20 cellular contexts compared by ENCODE assay signal in the genomic region with DNA sequence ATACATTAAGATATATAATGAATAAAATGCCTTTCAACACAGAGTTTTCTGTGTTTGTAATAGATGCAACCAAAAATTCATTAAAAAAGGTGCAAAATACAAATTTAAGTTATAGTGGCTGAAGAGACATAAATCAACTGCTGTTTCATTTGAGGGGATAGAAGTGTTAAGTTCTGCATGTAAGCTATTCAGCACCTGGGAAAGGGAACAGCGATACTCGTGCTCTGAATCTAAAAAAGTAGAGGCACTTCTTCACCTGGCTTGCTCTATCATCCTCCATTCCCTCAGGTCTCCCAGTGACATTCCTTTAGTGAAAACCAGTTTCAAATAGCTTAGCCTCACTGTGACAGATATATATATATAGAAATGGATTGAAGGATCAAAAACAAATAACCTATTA.
DNase-seq lines count a peak whose midpoint lies in the region; ATAC-seq, FAIRE-seq and TF ChIP-seq lines count a peak whose summit lies in the region.
"Had no signal": no experiment of that assay in that cellular context is flagged by ENCODE, and none has a peak within 500 bp of the region (broad histone marks: within the 10 kb centered on the region; RNA-seq: fewer than 3 reads in every experiment).

No MANE protein-coding gene starts in this region.

- TF ChIP-seq CTCF in endodermal cell (conservative IDR thresholded peaks at IDR 0.05) (no peak), HepG2 (CRISPR knock-in tag; IDR thresholded peaks at IDR 0.05) (no peak), tibial nerve (IDR thresholded peaks at IDR 0.05) (no peak)

- WGBS in endodermal cell (ENCODE audit: insufficient coverage in 1 of 2, insufficient read length in 1 of 2), 2 experiments = 78% methylated on average over 2 of the region's 2 CpGs; no CpG with 5 or more reads in 1 of the 2 experiments
- WGBS in HepG2 (ENCODE audit: low lambda C conversion rate) = 44% methylated on average over 2 of the region's 2 CpGs
- 66 to 73% methylated on average over 2 of the region's 2 CpGs for WGBS in tibial nerve, 2 donors

- H3K9me3 ChIP-seq in endodermal cell (ENCODE audit: control insufficient read depth, low read length) (no peaks in the 10 kb centered on the region), HepG2 (ENCODE audit: low read length) (no peaks in the 10 kb centered on the region), tibial nerve (no peaks in the 10 kb centered on the region)
- H3K9me3 ChIP-seq: MG63 had no signal

- H3K4me1 ChIP-seq in endodermal cell (ENCODE audit: control insufficient read depth, insufficient read depth, low read length) (no peaks in the 10 kb centered on the region), HepG2 (ENCODE audit: insufficient read depth, low read length) (no peaks in the 10 kb centered on the region), tibial nerve (no peaks in the 10 kb centered on the region)

- TF ChIP-seq POLR2A in HepG2 (IDR thresholded peaks at IDR 0.05; ENCODE audit: insufficient read depth in 1 of 2, low read depth in 2 of 2, low read length in 2 of 2) (no peak), tibial nerve (IDR thresholded peaks at IDR 0.05) (no peak)

- no peak overlapping the region for H3K27ac ChIP-seq in endodermal cell (ENCODE audit: low read depth, low read length)
- no peak overlapping the region for H3K27ac ChIP-seq in HepG2 (ENCODE audit: extremely low read length, insufficient read depth, low read length)
- H3K27ac ChIP-seq in tibial nerve = no peak overlapping the region

- H2AFZ ChIP-seq in HepG2 (ENCODE audit: low read length) = no peak overlapping the region

- H3K9me3 Mint-ChIP-seq in endodermal cell = no peaks in the 10 kb centered on the region
- H3K9me3 Mint-ChIP-seq: CD14-positive monocyte had no signal

- no peaks in the 10 kb centered on the region for H3K36me3 ChIP-seq in endodermal cell (ENCODE audit: control insufficient read depth, insufficient read depth, low read length)
- no peaks in the 10 kb centered on the region for H3K36me3 ChIP-seq in HepG2 (replicated peaks in 1 of 2; ENCODE audit: control insufficient read depth in 1 of 2, insufficient read depth in 2 of 2, low read length in 2 of 2)
- H3K36me3 ChIP-seq in tibial nerve = no peaks in the 10 kb centered on the region
- H3K36me3 ChIP-seq: MG63 had no signal

- DNase-seq in ACHN = peak; percentile 7
- DNase-seq in LHCN-M2 (ENCODE audit: low read depth) = peak; percentile 6
- peak; percentile 73 for DNase-seq in endodermal cell
- DNase-seq in kidney tubule cell (ENCODE audit: low spot score) = peak; percentile 14
- no peak for DNase-seq in HepG2 (ENCODE audit: low spot score)
- no peak for DNase-seq in activated gamma-delta T cell treated with Interleukin-2 at 50 U/mL for 16 hours
- no peak for DNase-seq in tibial nerve (ENCODE audit: low spot score in 2 of 2)
- DNase-seq: COR-L47, DMS153, HFFc6, KG1, MG63, NCI-H1930, NCI-H2171 treated with DMSO at 0.1 percent for 48 hours, NCI-H510A, SHP77 treated with DMSO at 0.1 percent for 48 hours had no signal

- CTCF ChIA-PET in HepG2 (lab: Yijun Ruan, JAX; ENCODE audit: low intra/inter-chr PET ratio, low total read pairs) = no interaction called here

- H4K20me1 ChIP-seq in HepG2 (ENCODE audit: insufficient read depth, low read length) = no peaks in the 10 kb centered on the region

- in situ Hi-C loops in ACHN (cut with HindIII; ENCODE audit: low pct_ligation_motif_present, low pct_unique_long_range_greater_than_20kb, low sequenced_read_pairs) (no loop called here), HepG2 (cut with HindIII; ENCODE audit: extremely low pct_ligation_motif_present, low pct_unique_long_range_greater_than_20kb) (no loop called here)

- POLR2A ChIA-PET in HepG2 (lab: Yijun Ruan, JAX) = no interaction called here

- H3K4me3 ChIP-seq in endodermal cell (ENCODE audit: low read length) (no peak overlapping the region), HepG2 (replicated peaks in 1 of 3; ENCODE audit: insufficient read depth in 1 of 3, low read depth in 2 of 3, low read length in 3 of 3) (no peak overlapping the region), tibial nerve (no peak overlapping the region)
- H3K4me3 ChIP-seq: MG63 had no signal

- H3K27me3 Mint-ChIP-seq in endodermal cell (ENCODE audit: insufficient read depth) = peaks cover 2% of the 10 kb centered on the region

- no peak overlapping the region for H3K4me2 ChIP-seq in HepG2 (ENCODE audit: low read depth, low read length)

- H3K4me1 Mint-ChIP-seq in endodermal cell = no peaks in the 10 kb centered on the region
- H3K4me1 Mint-ChIP-seq: CD14-positive monocyte had no signal

- TF ChIP-seq RAD21 in HepG2 (CRISPR knock-in tag; IDR thresholded peaks at IDR 0.05) = no peak

- H3K27me3 ChIP-seq in endodermal cell (ENCODE audit: control insufficient read depth, insufficient read depth, low read length, poor library complexity, severe bottlenecking) = peaks cover 20% of the 10 kb centered on the region
- H3K27me3 ChIP-seq in HepG2 (ENCODE audit: control insufficient read depth in 1 of 2, insufficient read depth in 2 of 2, low read length in 2 of 2) = no peaks in the 10 kb centered on the region
- H3K27me3 ChIP-seq in tibial nerve = no peaks in the 10 kb centered on the region
- H3K27me3 ChIP-seq: MG63 had no signal

- H3K36me3 Mint-ChIP-seq in endodermal cell (ENCODE audit: low read depth) = no peaks in the 10 kb centered on the region
- H3K36me3 Mint-ChIP-seq: CD14-positive monocyte had no signal

- TF ChIP-seq EP300 in HepG2 (IDR thresholded peaks at IDR 0.05; ENCODE audit: low read depth in 2 of 2, low read length in 2 of 2) (no peak), HepG2 (CRISPR knock-in tag; IDR thresholded peaks at IDR 0.05; ENCODE audit: borderline replicate concordance) (no peak), tibial nerve (IDR thresholded peaks at IDR 0.05) (no peak)

- H3K4me3 Mint-ChIP-seq in endodermal cell = no peak overlapping the region
- H3K4me3 Mint-ChIP-seq: CD14-positive monocyte, HFFc6 had no signal

- ATAC-seq in HG02970 (IDR thresholded peaks at IDR 0.05; ENCODE audit: low FRiP score, unreplicated experiment) = no peak
- no peak for ATAC-seq in HepG2

- H3K27ac Mint-ChIP-seq in endodermal cell = no peak overlapping the region
- H3K27ac Mint-ChIP-seq: CD14-positive monocyte, HFFc6 had no signal

- intact Hi-C loops in HepG2 (cut with micrococcal nuclease; ENCODE audit: unreplicated experiment) = no loop called here

- H3K9ac ChIP-seq in endodermal cell (ENCODE audit: extremely low read depth, low read length, poor library complexity, severe bottlenecking) = no peak overlapping the region
- no peak overlapping the region for H3K9ac ChIP-seq in HepG2 (ENCODE audit: insufficient read depth, low read depth, low read length)

- no peaks in the 10 kb centered on the region for H3K79me2 ChIP-seq in HepG2 (ENCODE audit: insufficient read depth, low read length)

- no TSS peak for BruUV-seq in HepG2 (replicated peaks; lab: Mats Ljungman, UMichigan)

- FAIRE-seq in HepG2 (lab: Jason Lieb, UNC) = no peak
- FAIRE-seq: A204.1, GM12891 had no signal

TF ChIP-seq in HepG2, 621 proteins besides CTCF, POLR2A, EP300 and RAD21:
- TF ChIP-seq CBX5 (CRISPR knock-in tag; IDR thresholded peaks at IDR 0.05; ENCODE audit: borderline replicate concordance) = no peak
- TF ChIP-seq, protein P1, sequence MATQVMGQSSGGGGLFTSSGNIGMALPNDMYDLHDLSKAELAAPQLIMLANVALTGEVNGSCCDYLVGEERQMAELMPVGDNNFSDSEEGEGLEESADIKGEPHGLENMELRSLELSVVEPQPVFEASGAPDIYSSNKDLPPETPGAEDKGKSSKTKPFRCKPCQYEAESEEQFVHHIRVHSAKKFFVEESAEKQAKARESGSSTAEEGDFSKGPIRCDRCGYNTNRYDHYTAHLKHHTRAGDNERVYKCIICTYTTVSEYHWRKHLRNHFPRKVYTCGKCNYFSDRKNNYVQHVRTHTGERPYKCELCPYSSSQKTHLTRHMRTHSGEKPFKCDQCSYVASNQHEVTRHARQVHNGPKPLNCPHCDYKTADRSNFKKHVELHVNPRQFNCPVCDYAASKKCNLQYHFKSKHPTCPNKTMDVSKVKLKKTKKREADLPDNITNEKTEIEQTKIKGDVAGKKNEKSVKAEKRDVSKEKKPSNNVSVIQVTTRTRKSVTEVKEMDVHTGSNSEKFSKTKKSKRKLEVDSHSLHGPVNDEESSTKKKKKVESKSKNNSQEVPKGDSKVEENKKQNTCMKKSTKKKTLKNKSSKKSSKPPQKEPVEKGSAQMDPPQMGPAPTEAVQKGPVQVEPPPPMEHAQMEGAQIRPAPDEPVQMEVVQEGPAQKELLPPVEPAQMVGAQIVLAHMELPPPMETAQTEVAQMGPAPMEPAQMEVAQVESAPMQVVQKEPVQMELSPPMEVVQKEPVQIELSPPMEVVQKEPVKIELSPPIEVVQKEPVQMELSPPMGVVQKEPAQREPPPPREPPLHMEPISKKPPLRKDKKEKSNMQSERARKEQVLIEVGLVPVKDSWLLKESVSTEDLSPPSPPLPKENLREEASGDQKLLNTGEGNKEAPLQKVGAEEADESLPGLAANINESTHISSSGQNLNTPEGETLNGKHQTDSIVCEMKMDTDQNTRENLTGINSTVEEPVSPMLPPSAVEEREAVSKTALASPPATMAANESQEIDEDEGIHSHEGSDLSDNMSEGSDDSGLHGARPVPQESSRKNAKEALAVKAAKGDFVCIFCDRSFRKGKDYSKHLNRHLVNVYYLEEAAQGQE (IDR thresholded peaks at IDR 0.05; ENCODE audit: borderline replicate concordance in 1 of 2, low read depth in 1 of 2, low read length in 2 of 2) = peak in 1 of 2 experiments; percentile 79; a peak in 2 of 4 replicates
- no peak for TF ChIP-seq MIXL1 (CRISPR knock-in tag; IDR thresholded peaks at IDR 0.05)

Comparison
In these comparisons a context has a peak if more than half of its experiments do, and no peak if none do; other contexts are left out.
1. DNase-seq: peak in ACHN (single experiment), LHCN-M2 (single experiment), endodermal cell (single experiment) and kidney tubule cell (single experiment); none in HepG2 (single experiment), activated gamma-delta T cell treated with Interleukin-2 at 50 U/mL for 16 hours (single experiment) and tibial nerve (0 of 2).